In genomic region chr12:62860501-62861156, GRCh38 we compare ENCODE assay signal across 19 cellular contexts.
DNase-seq lines count a peak whose midpoint lies in the region; ATAC-seq, FAIRE-seq and TF ChIP-seq lines count a peak whose summit lies in the region.
"Had no signal": no experiment of that assay in that cellular context is flagged by ENCODE, and none has a peak within 500 bp of the region (broad histone marks: within the 10 kb centered on the region; RNA-seq: fewer than 3 reads in every experiment).

No MANE protein-coding gene starts in this region.

- CTCF ChIA-PET in K562 (lab: Yijun Ruan, JAX; ENCODE audit: low intra/inter-chr PET ratio), result no interaction called here

- H3K27me3 ChIP-seq in K562 (ENCODE audit: control insufficient read depth in 2 of 2, insufficient read depth in 2 of 2, low read length in 2 of 2), result no peaks in the 10 kb centered on the region
- H3K27me3 ChIP-seq in right cardiac atrium (ENCODE audit: control insufficient read depth, insufficient read depth), result no peaks in the 10 kb centered on the region
- H3K27me3 ChIP-seq: breast epithelium had no signal

- H3K4me1 ChIP-seq in K562 (replicated peaks in 1 of 2; ENCODE audit: control insufficient read depth in 2 of 2, insufficient read depth in 2 of 2, low read length in 2 of 2), result peaks cover 0 to 12% of the 10 kb centered on the region in 2 experiments; a peak in 4 of 5 replicates
- H3K4me1 ChIP-seq in right cardiac atrium (ENCODE audit: control insufficient read depth, insufficient read depth, low read length), result no peaks in the 10 kb centered on the region
- H3K4me1 ChIP-seq: breast epithelium had no signal

- no peaks in the 10 kb centered on the region for H3K9me3 ChIP-seq in K562 (replicated peaks; ENCODE audit: control insufficient read depth, insufficient read depth, low read depth, low read length)
- H3K9me3 ChIP-seq in right cardiac atrium (ENCODE audit: control insufficient read depth, low read length), result no peaks in the 10 kb centered on the region
- H3K9me3 ChIP-seq: breast epithelium had no signal

- peak overlapping the region; percentile 18; the same call in 1 of the 2 replicates for H2AFZ ChIP-seq in K562 (ENCODE audit: low read depth, low read length)

- no TSS peak for BruUV-seq in K562 (replicated peaks; lab: Mats Ljungman, UMichigan)

- 0 out of 3 replicates have a peak, but pooled peaks cover 4% of the 10 kb centered on the region for H3K79me2 ChIP-seq in K562 (ENCODE audit: control insufficient read depth, insufficient read depth, low read length)

- H3K4me2 ChIP-seq in K562 (ENCODE audit: insufficient read depth, low read length), result 0 out of 2 replicates have a peak overlapping the region, but pooled peaks have one; percentile 8

- H3K9ac ChIP-seq in K562 (ENCODE audit: insufficient read depth in 1 of 2, low read depth in 2 of 2, low read length in 2 of 2), result no peak overlapping the region

- H3K36me3 ChIP-seq in K562 (ENCODE audit: control insufficient read depth, insufficient read depth, low read length), result no peaks in the 10 kb centered on the region
- H3K36me3 ChIP-seq: breast epithelium had no signal

- TF ChIP-seq POLR2A in K562 (conservative IDR thresholded peaks at IDR 0.05), result no peak

- no peak overlapping the region for H3K4me3 ChIP-seq in K562
- H3K4me3 ChIP-seq in right cardiac atrium (ENCODE audit: low read length), result peak overlapping the region; percentile 5
- H3K4me3 ChIP-seq: breast epithelium had no signal

- ATAC-seq in K562, result peak; percentile 60
- peak; percentile 59 to 80 for ATAC-seq in right cardiac atrium
- ATAC-seq: activated T-helper 17 cell treated with anti-CD3 and anti-CD28 coated beads, Interleukin-2, amount 50 U/mL, for 72 hours had no signal

- POLR2A ChIA-PET in K562 (lab: Yijun Ruan, JAX), result interaction anchor here (0.6 to 2.0 kb wide), 5 partner anchors 9 to 239 kb away, joined by 3 to 4 read pairs (median 3); no protein-coding TSS in a partner anchor

- no peak for TF ChIP-seq CTCF in K562 (IDR thresholded peaks at IDR 0.05 in 2 of 3, conservative IDR thresholded peaks at IDR 0.05 in 1 of 3; ENCODE audit: insufficient read depth in 2 of 3, low read depth in 1 of 3, low read length in 3 of 3)

- intact Hi-C loops in K562 (cut with micrococcal nuclease) (no loop called here), right cardiac atrium (cut with DNase I) (no loop called here)

- in situ Hi-C loops in K562 (cut with MboI), result no loop called here

- FAIRE-seq in HTR-8/SVneo (lab: Jason Lieb, UNC) (peak; percentile 82), K562 (lab: Jason Lieb, UNC) (peak; percentile 73)
- FAIRE-seq: GM12891 had no signal

- DNase-seq in HTR-8/SVneo (ENCODE audit: insufficient read length, low spot score) (no peak), K562 (ENCODE audit: extremely low read depth in 1 of 4, low spot score in 3 of 4) (peak in 1 of 4 experiments; percentile 23), right cardiac atrium (no peak), substantia nigra (lab: John Stamatoyannopoulos, UW) (peak in 1 of 49 donors; percentile 24), Kasumi-1 (lab: John Stamatoyannopoulos, UW) (no peak), cerebellum (ENCODE audit: low spot score) (no peak), NCI-H1105 (lab: John Stamatoyannopoulos, UW) (no peak), activated gamma-delta T cell (lab: John Stamatoyannopoulos, UW) (no peak)
- DNase-seq: activated CD4-positive, alpha-beta T cell treated with anti-CD3 and anti-CD28 coated beads, Interleukin-2, amount 50 U/mL, for 4 hours; CD4-positive, CD25-positive, alpha-beta regulatory T cell; EL; NCI-H1417; NCI-H69; stimulated activated CD4-positive, alpha-beta T cell treated with anti-CD3 and anti-CD28 coated beads, Interleukin-4, amount 100 ng/mL, for 1 hour had no signal

- no peaks in the 10 kb centered on the region for H3K9me1 ChIP-seq in K562 (ENCODE audit: control insufficient read depth, insufficient read depth, low read length)

- WGBS in K562 (ENCODE audit: insufficient coverage, low coverage, missing lambda C conversion rate), result 8% methylated on average over 8 of the region's 8 CpGs
- 32% methylated on average over 8 of the region's 8 CpGs for WGBS in right cardiac atrium

- H3K27ac ChIP-seq in K562 (ENCODE audit: extremely low read depth, low read depth, low read length) (no peak overlapping the region; the same call in 2 of the 3 replicates), right cardiac atrium (ENCODE audit: low read length) (no peak overlapping the region), substantia nigra (ENCODE audit: low read depth, low read length, poor library complexity, severe bottlenecking) (peak overlapping the region; percentile 40)
- H3K27ac ChIP-seq: breast epithelium, epithelial cell of prostate, RWPE1 had no signal

- no peak for TF ChIP-seq EP300 in K562 (IDR thresholded peaks at IDR 0.05; ENCODE audit: low read length)

- TF ChIP-seq RAD21 in K562 (CRISPR knock-in tag; conservative IDR thresholded peaks at IDR 0.05 in 1 of 2, IDR thresholded peaks at IDR 0.05 in 1 of 2), result no peak

- H4K20me1 ChIP-seq in K562 (replicated peaks; ENCODE audit: control insufficient read depth, insufficient read depth, low read length), result no peaks in the 10 kb centered on the region

TF ChIP-seq in K562, 482 proteins besides CTCF, POLR2A, EP300 and RAD21 (continues in another document):
- TF ChIP-seq CREB5 (CRISPR knock-in tag; IDR thresholded peaks at IDR 0.05) (no peak), ATF1 (CRISPR knock-in tag; IDR thresholded peaks at IDR 0.05) (no peak), ATF1 (tag; IDR thresholded peaks at IDR 0.05) (peak; percentile 69), RBBP5 (IDR thresholded peaks at IDR 0.05; ENCODE audit: borderline replicate concordance, insufficient read depth, low read length, poor library complexity, severe bottlenecking) (no peak), JUND (IDR thresholded peaks at IDR 0.05; ENCODE audit: borderline replicate concordance, low read depth, low read length) (peak; percentile 13; the same call in 1 of the 2 replicates), JUND (tag; IDR thresholded peaks at IDR 0.05; ENCODE audit: borderline replicate concordance, low read depth, low read length) (no peak), RB1 (IDR thresholded peaks at IDR 0.05; ENCODE audit: low read depth) (no peak), CTCFL (IDR thresholded peaks at IDR 0.05; ENCODE audit: borderline replicate concordance, insufficient read depth, low read depth, low read length, poor library complexity, severe bottlenecking) (no peak), ELF1 (tag; IDR thresholded peaks at IDR 0.05) (no peak), TSC22D4 (tag; IDR thresholded peaks at IDR 0.05) (no peak), CREM (IDR thresholded peaks at IDR 0.05; ENCODE audit: low read depth) (peak; percentile 38; the same call in 1 of the 2 replicates), KAT7 (CRISPR knock-in tag; IDR thresholded peaks at IDR 0.05; ENCODE audit: borderline replicate concordance) (no peak), ARID1B (IDR thresholded peaks at IDR 0.05) (peak; percentile 23; the same call in 1 of the 2 replicates), CBFA2T3 (IDR thresholded peaks at IDR 0.05) (peak; percentile 39)
- TF ChIP-seq, protein P1, sequence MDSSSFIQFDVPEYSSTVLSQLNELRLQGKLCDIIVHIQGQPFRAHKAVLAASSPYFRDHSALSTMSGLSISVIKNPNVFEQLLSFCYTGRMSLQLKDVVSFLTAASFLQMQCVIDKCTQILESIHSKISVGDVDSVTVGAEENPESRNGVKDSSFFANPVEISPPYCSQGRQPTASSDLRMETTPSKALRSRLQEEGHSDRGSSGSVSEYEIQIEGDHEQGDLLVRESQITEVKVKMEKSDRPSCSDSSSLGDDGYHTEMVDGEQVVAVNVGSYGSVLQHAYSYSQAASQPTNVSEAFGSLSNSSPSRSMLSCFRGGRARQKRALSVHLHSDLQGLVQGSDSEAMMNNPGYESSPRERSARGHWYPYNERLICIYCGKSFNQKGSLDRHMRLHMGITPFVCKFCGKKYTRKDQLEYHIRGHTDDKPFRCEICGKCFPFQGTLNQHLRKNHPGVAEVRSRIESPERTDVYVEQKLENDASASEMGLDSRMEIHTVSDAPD (CRISPR knock-in tag; IDR thresholded peaks at IDR 0.05), result no peak
- TF ChIP-seq, protein P2, sequence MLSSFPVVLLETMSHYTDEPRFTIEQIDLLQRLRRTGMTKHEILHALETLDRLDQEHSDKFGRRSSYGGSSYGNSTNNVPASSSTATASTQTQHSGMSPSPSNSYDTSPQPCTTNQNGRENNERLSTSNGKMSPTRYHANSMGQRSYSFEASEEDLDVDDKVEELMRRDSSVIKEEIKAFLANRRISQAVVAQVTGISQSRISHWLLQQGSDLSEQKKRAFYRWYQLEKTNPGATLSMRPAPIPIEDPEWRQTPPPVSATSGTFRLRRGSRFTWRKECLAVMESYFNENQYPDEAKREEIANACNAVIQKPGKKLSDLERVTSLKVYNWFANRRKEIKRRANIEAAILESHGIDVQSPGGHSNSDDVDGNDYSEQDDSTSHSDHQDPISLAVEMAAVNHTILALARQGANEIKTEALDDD (IDR thresholded peaks at IDR 0.05), result peak; percentile 34; the same call in 1 of the 2 replicates
